9 cellular contexts compared by ENCODE assay signal in the genomic region with DNA sequence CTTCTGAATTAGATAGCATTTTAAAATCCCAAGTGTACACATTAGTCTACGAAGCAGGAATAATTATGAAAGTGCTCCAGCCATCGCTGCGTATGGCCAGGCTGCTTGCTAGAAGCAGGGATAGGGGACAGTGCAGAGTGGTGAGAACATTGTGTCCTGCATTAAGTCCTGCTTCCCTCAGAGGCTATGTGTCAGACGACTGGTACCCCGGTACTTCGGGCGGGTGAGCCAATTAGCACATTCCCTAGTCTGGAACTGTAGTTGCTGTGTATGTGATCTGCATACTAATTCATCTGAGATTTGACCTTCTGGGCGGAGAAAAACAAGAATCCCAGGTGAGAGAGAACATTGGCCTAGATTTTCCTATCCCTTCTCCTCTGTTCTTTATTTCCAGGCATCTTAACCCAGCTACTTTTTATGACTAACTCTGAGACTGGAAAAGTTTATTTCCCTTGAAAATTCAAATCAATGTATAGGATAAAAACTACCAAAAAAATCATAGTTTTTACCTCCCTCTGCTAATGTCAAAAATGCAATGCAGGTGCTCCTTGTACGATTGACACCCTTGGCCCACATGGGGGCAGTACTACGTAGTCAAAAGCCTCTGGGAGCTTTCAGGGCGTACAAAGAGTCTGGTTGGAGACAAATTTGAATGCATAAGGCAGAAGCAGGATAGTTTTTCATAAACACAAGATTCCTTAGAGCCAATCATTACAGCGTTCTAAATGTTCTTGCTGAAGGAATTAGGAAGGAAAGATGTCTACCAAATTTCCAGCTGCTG.
DNase-seq lines count a peak whose midpoint lies in the region; ATAC-seq, FAIRE-seq and TF ChIP-seq lines count a peak whose summit lies in the region.
"Had no signal": no experiment of that assay in that cellular context is flagged by ENCODE, and none has a peak within 500 bp of the region (broad histone marks: within the 10 kb centered on the region; RNA-seq: fewer than 3 reads in every experiment).

No MANE protein-coding gene starts in this region.

- TF ChIP-seq EP300 in Ishikawa (IDR thresholded peaks at IDR 0.05; ENCODE audit: borderline replicate concordance) = no peak

- H3K27ac ChIP-seq in 22Rv1 = no peak overlapping the region

- peak; percentile 85 for TF ChIP-seq RAD21 in Ishikawa (IDR thresholded peaks at IDR 0.05; ENCODE audit: low read depth)

- DNase-seq in RKO (ENCODE audit: low spot score) (peak; percentile 53), frontal cortex (ENCODE audit: low spot score in 2 of 2) (peak in 1 of 2 donors; percentile 10), smooth muscle cell of the brain vasculature (ENCODE audit: low read depth, low spot score) (peak; percentile 18)
- DNase-seq in stimulated activated CD4-positive, alpha-beta T cell treated with anti-CD3 and anti-CD28 coated beads, Interleukin-4, amount 100 ng/mL, for 1 hour = no peak
- DNase-seq: activated B cell treated with CpG ODN at 0.5 μM for 24 hours had no signal

- TF ChIP-seq CTCF in 22Rv1 (IDR thresholded peaks at IDR 0.05) = peak; percentile 79

- ATAC-seq in GM18498 (IDR thresholded peaks at IDR 0.05; ENCODE audit: unreplicated experiment) (no peak), GM21825 (IDR thresholded peaks at IDR 0.05; ENCODE audit: unreplicated experiment) (no peak)

- FAIRE-seq in frontal cortex (lab: Jason Lieb, UNC) = peak; percentile 61

TF ChIP-seq in Ishikawa, 13 proteins besides CTCF, POLR2A, EP300 and RAD21:
- TF ChIP-seq USF1 (IDR thresholded peaks at IDR 0.05) = no peak
- TF ChIP-seq NFIC (IDR thresholded peaks at IDR 0.05) = no peak
- TF ChIP-seq FOXM1 (IDR thresholded peaks at IDR 0.05; ENCODE audit: borderline replicate concordance, low read depth) = no peak
- TF ChIP-seq, protein P1, sequence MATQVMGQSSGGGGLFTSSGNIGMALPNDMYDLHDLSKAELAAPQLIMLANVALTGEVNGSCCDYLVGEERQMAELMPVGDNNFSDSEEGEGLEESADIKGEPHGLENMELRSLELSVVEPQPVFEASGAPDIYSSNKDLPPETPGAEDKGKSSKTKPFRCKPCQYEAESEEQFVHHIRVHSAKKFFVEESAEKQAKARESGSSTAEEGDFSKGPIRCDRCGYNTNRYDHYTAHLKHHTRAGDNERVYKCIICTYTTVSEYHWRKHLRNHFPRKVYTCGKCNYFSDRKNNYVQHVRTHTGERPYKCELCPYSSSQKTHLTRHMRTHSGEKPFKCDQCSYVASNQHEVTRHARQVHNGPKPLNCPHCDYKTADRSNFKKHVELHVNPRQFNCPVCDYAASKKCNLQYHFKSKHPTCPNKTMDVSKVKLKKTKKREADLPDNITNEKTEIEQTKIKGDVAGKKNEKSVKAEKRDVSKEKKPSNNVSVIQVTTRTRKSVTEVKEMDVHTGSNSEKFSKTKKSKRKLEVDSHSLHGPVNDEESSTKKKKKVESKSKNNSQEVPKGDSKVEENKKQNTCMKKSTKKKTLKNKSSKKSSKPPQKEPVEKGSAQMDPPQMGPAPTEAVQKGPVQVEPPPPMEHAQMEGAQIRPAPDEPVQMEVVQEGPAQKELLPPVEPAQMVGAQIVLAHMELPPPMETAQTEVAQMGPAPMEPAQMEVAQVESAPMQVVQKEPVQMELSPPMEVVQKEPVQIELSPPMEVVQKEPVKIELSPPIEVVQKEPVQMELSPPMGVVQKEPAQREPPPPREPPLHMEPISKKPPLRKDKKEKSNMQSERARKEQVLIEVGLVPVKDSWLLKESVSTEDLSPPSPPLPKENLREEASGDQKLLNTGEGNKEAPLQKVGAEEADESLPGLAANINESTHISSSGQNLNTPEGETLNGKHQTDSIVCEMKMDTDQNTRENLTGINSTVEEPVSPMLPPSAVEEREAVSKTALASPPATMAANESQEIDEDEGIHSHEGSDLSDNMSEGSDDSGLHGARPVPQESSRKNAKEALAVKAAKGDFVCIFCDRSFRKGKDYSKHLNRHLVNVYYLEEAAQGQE (IDR thresholded peaks at IDR 0.05; ENCODE audit: low read depth) = no peak
- TF ChIP-seq ZBTB7A (IDR thresholded peaks at IDR 0.05; ENCODE audit: low read depth) = no peak
- TF ChIP-seq TCF12 (IDR thresholded peaks at IDR 0.05; ENCODE audit: low read depth) = no peak
- TF ChIP-seq EGR1 (IDR thresholded peaks at IDR 0.05) = no peak
